34 cellular contexts compared by ENCODE assay signal in the genomic region with DNA sequence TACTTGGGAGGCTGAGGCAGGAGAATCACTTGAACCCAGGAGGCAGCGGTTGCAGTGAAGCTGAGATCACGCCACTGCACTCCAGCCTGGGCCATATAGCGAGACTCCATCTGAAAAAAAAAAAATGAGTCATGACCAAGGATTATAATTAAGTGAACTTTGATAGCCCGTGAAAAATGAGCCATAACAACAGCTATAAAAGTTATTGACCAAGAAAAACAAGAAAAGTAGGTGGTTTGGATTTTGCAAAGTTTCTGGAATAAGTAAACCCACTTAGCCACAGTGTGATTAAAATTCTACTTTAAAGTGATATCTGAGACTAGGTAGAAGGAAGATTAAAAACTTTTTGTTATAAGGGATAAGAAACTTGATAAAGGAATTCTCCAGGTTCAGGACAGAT. TPM values are rescaled to one million over a fixed set of nuclear protein-coding genes. Genes with fewer than 3 reads are reported as not detected.
A peak's percentile ranks its signal among the peaks of the same experiment; 100 is the strongest.
DNase-seq lines count a peak whose midpoint lies in the region; ATAC-seq, FAIRE-seq and TF ChIP-seq lines count a peak whose summit lies in the region.
"Had no signal": no experiment of that assay in that cellular context is flagged by ENCODE, and none has a peak within 500 bp of the region (broad histone marks: within the 10 kb centered on the region; RNA-seq: fewer than 3 reads in every experiment).

No MANE protein-coding gene starts in this region.

- H2AK5ac ChIP-seq in neuronal stem cell (ENCODE audit: low read depth, low read length), result no peak overlapping the region

- no peak overlapping the region for H2BK12ac ChIP-seq in neuronal stem cell (ENCODE audit: low read length)

- no CpG with 5 or more reads among the region's 4 CpGs for WGBS in neuronal stem cell (ENCODE audit: extremely low coverage in 2 of 2, insufficient read length in 2 of 2, insufficient replicate concordance in 1 of 2), 2 donors
- WGBS in small intestine, 3 donors, result 39 to 75% (median 63%) methylated on average over 4 of the region's 4 CpGs
- WGBS in suprapubic skin, result 85% methylated on average over 4 of the region's 4 CpGs

- H4K91ac ChIP-seq in neuronal stem cell (ENCODE audit: low read depth, low read length, poor library complexity), result no peak overlapping the region

- FAIRE-seq in small intestine (lab: Jason Lieb, UNC), result no peak
- FAIRE-seq: A204.1, A549, D721Med had no signal

- TF ChIP-seq CTCF in HEK293 (tag by site-specific recombination; IDR thresholded peaks at IDR 0.05) (no peak), mucosa of descending colon (IDR thresholded peaks at IDR 0.05) (no peak), suprapubic skin (IDR thresholded peaks at IDR 0.05) (no peak)

- H3K79me1 ChIP-seq in neuronal stem cell (ENCODE audit: low read depth, low read length), result no peaks in the 10 kb centered on the region

- no peak overlapping the region for H3K23ac ChIP-seq in neuronal stem cell (ENCODE audit: low read depth, low read length, poor library complexity)

- no peaks in the 10 kb centered on the region for H3K36me3 ChIP-seq in HEK293 (ENCODE audit: control insufficient read depth in 2 of 2, insufficient read depth in 1 of 2, low read length in 2 of 2)
- H3K36me3 ChIP-seq in mucosa of descending colon (ENCODE audit: low read depth), result no peaks in the 10 kb centered on the region
- H3K36me3 ChIP-seq in neuronal stem cell (replicated peaks in 1 of 2; ENCODE audit: control insufficient read depth in 2 of 2, insufficient read depth in 2 of 2, low read length in 2 of 2), result no peaks in the 10 kb centered on the region
- no peaks in the 10 kb centered on the region for H3K36me3 ChIP-seq in small intestine (ENCODE audit: control insufficient read depth in 2 of 2, insufficient read depth in 2 of 2, low read length in 2 of 2)
- H3K36me3 ChIP-seq in suprapubic skin, result no peaks in the 10 kb centered on the region
- H3K36me3 ChIP-seq: BE2C; BLaER1; BLaER1 treated with 17β-estradiol and CSF1 and Interleukin-3, amounts not matched to agents 10 nM and 100 nM had no signal

- H4K8ac ChIP-seq in neuronal stem cell (ENCODE audit: low read depth, low read length), result no peak overlapping the region

- H3K27ac ChIP-seq in HEK293 (ENCODE audit: extremely low read depth, low read depth, low read length) (no peak overlapping the region), neuronal stem cell (replicated peaks; ENCODE audit: low read length) (no peak overlapping the region), small intestine (ENCODE audit: low read depth in 1 of 2, low read length in 1 of 2) (no peak overlapping the region), suprapubic skin (no peak overlapping the region)
- H3K27ac ChIP-seq: 22Rv1; BLaER1; BLaER1 treated with 17β-estradiol and CSF1 and Interleukin-3, amounts not matched to agents 10 nM and 100 nM; C4-2B had no signal

- H3K9me3 ChIP-seq in HEK293 (ENCODE audit: control insufficient read depth, insufficient read depth, low read depth, low read length) (no peaks in the 10 kb centered on the region), mucosa of descending colon (no peaks in the 10 kb centered on the region), neuronal stem cell (replicated peaks in 1 of 2; ENCODE audit: control insufficient read depth in 2 of 2, insufficient read depth in 1 of 2, low read depth in 1 of 2, low read length in 2 of 2) (no peaks in the 10 kb centered on the region), small intestine (ENCODE audit: control insufficient read depth, low read depth) (no peaks in the 10 kb centered on the region), suprapubic skin (no peaks in the 10 kb centered on the region)
- H3K9me3 ChIP-seq: A549; BE2C; BLaER1; BLaER1 treated with 17β-estradiol and CSF1 and Interleukin-3, amounts not matched to agents 10 nM and 100 nM; Caco-2 had no signal

- POLR2A ChIA-PET in HEK293 (lab: Yijun Ruan, JAX), result no interaction called here

- H2BK120ac ChIP-seq in neuronal stem cell (ENCODE audit: low read depth, low read length), result no peak overlapping the region

- no peak for TF ChIP-seq POLR2A in suprapubic skin (IDR thresholded peaks at IDR 0.05)

- no peak overlapping the region for H2BK15ac ChIP-seq in neuronal stem cell (ENCODE audit: low read length)

- no peak overlapping the region for H3K14ac ChIP-seq in neuronal stem cell (ENCODE audit: low read length)

- no peak overlapping the region for H3K9ac ChIP-seq in neuronal stem cell (ENCODE audit: low read depth, low read length, poor library complexity)
- H3K9ac ChIP-seq: BLaER1 had no signal

- no peak overlapping the region for H2BK5ac ChIP-seq in neuronal stem cell (ENCODE audit: low read length)

- no peak overlapping the region for H3K18ac ChIP-seq in neuronal stem cell (ENCODE audit: low read length)

- no peak for TF ChIP-seq EP300 in suprapubic skin (IDR thresholded peaks at IDR 0.05)

- no peak overlapping the region for H3K4ac ChIP-seq in neuronal stem cell (ENCODE audit: low read length)

- CTCF ChIA-PET in HEK293 (lab: Yijun Ruan, JAX), result interaction anchor here (0.6 to 3.3 kb wide), 8 partner anchors 11 to 1776 kb away, joined by 3 to 19 read pairs (median 3); a partner anchor contains a TSS

- H3K4me3 ChIP-seq in HEK293 (ENCODE audit: low read depth, low read length) (no peak overlapping the region), mucosa of descending colon (no peak overlapping the region), neuronal stem cell (ENCODE audit: low read length in 2 of 2) (no peak overlapping the region), small intestine (ENCODE audit: low read depth in 1 of 2, low read length in 2 of 2) (no peak overlapping the region), suprapubic skin (no peak overlapping the region)
- H3K4me3 ChIP-seq: A549; BLaER1; BLaER1 treated with 17β-estradiol and CSF1 and Interleukin-3, amounts not matched to agents 10 nM and 100 nM had no signal

- H3K27me3 ChIP-seq in neuronal stem cell (ENCODE audit: control insufficient read depth in 3 of 3, insufficient read depth in 3 of 3, low read depth in 1 of 3, low read length in 3 of 3) (peaks cover 0 to 6% (median 0%) of the 10 kb centered on the region in 3 experiments), small intestine (ENCODE audit: control insufficient read depth in 2 of 2, insufficient read depth in 2 of 2, low read length in 2 of 2) (no peaks in the 10 kb centered on the region), suprapubic skin (no peaks in the 10 kb centered on the region)
- H3K27me3 ChIP-seq: BE2C; BLaER1; BLaER1 treated with 17β-estradiol and CSF1 and Interleukin-3, amounts not matched to agents 10 nM and 100 nM had no signal

- DNase-seq in mucosa of descending colon (no peak), neuronal stem cell (ENCODE audit: low spot score) (no peak), small intestine (peak; percentile 44), suprapubic skin (ENCODE audit: low spot score in 2 of 2) (no peak), DMS79 treated with DMSO at 0.1 percent for 48 hours (lab: John Stamatoyannopoulos, UW) (no peak)
- DNase-seq in stimulated activated CD4-positive, alpha-beta T cell treated with anti-CD3 and anti-CD28 coated beads, Interleukin-4, amount 100 ng/mL, for 4 hours, result no peak
- DNase-seq: 8988T; ACHN; AML-193; BE2C; C1 segment of cervical spinal cord; Caco-2; Calu3; CD4-positive, alpha-beta memory T cell; CD4-positive, alpha-beta T cell; CD4-positive, CD25-positive, alpha-beta regulatory T cell; CD8-positive, alpha-beta memory T cell; CD8-positive, alpha-beta T cell; COR-L47; DMS 273 treated with DMSO at 0.1 percent for 48 hours; DMS153; DMS53; DMS79; DND-41; EL had no signal

- peak; percentile 31 for ATAC-seq in mucosa of descending colon
- ATAC-seq in HG03045 (IDR thresholded peaks at IDR 0.05; ENCODE audit: unreplicated experiment), result no peak
- ATAC-seq: A549; CD8-positive, alpha-beta T cell had no signal

- H2AFZ ChIP-seq in neuronal stem cell (ENCODE audit: low read length), result peak overlapping the region; percentile 18

- intact Hi-C loops in mucosa of descending colon (cut with DNase I, micrococcal nuclease), result no loop called here

- H3K4me1 ChIP-seq in HEK293 (ENCODE audit: control insufficient read depth, insufficient read depth, low read length) (no peaks in the 10 kb centered on the region), mucosa of descending colon (ENCODE audit: low read depth) (no peaks in the 10 kb centered on the region), neuronal stem cell (ENCODE audit: control insufficient read depth in 2 of 2, insufficient read depth in 1 of 2, low read depth in 1 of 2, low read length in 2 of 2) (no peaks in the 10 kb centered on the region), small intestine (ENCODE audit: control insufficient read depth in 2 of 2, insufficient read depth in 1 of 2, low read depth in 1 of 2, low read length in 1 of 2) (no peaks in the 10 kb centered on the region), suprapubic skin (peaks cover 5% of the 10 kb centered on the region)
- H3K4me1 ChIP-seq: A549; BE2C; BLaER1; BLaER1 treated with 17β-estradiol and CSF1 and Interleukin-3, amounts not matched to agents 10 nM and 100 nM; Caco-2 had no signal

- no peak overlapping the region for H3K4me2 ChIP-seq in neuronal stem cell (ENCODE audit: insufficient read depth, low read length, poor library complexity, severe bottlenecking)
- H3K4me2 ChIP-seq: A549; BLaER1; BLaER1 treated with 17β-estradiol and CSF1 and Interleukin-3, amounts not matched to agents 10 nM and 100 nM had no signal

TF ChIP-seq in HEK293, 187 proteins besides CTCF, POLR2A, EP300 and RAD21 (continues in another document):
- TF ChIP-seq ZFHX2 (tag by site-specific recombination; conservative IDR thresholded peaks at IDR 0.05) (no peak), ZNF530 (tag by site-specific recombination; IDR thresholded peaks at IDR 0.05; ENCODE audit: low read depth) (no peak)
- TF ChIP-seq, protein P1, sequence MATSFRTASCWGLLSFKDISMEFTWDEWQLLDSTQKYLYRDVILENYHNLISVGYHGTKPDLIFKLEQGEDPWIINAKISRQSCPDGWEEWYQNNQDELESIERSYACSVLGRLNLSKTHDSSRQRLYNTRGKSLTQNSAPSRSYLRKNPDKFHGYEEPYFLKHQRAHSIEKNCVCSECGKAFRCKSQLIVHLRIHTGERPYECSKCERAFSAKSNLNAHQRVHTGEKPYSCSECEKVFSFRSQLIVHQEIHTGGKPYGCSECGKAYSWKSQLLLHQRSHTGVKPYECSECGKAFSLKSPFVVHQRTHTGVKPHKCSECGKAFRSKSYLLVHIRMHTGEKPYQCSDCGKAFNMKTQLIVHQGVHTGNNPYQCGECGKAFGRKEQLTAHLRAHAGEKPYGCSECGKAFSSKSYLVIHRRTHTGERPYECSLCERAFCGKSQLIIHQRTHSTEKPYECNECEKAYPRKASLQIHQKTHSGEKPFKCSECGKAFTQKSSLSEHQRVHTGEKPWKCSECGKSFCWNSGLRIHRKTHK (tag by site-specific recombination; IDR thresholded peaks at IDR 0.05), result no peak

RNA-seq across cellular contexts. Expression of a gene that starts 25.9 kb away (rescaled TPM):
- total RNA-seq in mucosa of descending colon (100 to 1,000 TPM; 111 to 130 (median 123) TPM), suprapubic skin (100 to 1,000 TPM; 131 to 355 (median 162) TPM)
- 90.9 TPM for polyA plus RNA-seq in neuronal stem cell (2013, experiment 1 of 2)
- 90.9 TPM for polyA plus RNA-seq in neuronal stem cell (2013, experiment 2 of 2)
- polyA plus RNA-seq in small intestine, result 10 to 100 TPM; 15.4 to 30.0 (median 16.8) TPM
